In genomic region chr3:196968233-196969000, GRCh38 we compare ENCODE assay signal across 7 cellular contexts. TPM values are rescaled to one million over a fixed set of nuclear protein-coding genes. Genes with fewer than 3 reads are reported as not detected.
DNase-seq lines count a peak whose midpoint lies in the region; ATAC-seq and TF ChIP-seq lines count a peak whose summit lies in the region.

Gene PIGZ (minus strand): TSS chr3:196968833. CDS start chr3:196952031, 16,802 bp downstream.

- 2 to 3% methylated on average over 80 of the region's 80 CpGs for WGBS in ectodermal cell, 2 experiments
- 1 to 3% methylated on average over 53 to 61 of the region's 80 CpGs for WGBS in mesodermal cell (ENCODE audit: insufficient coverage in 2 of 2), 2 experiments

- H3K4me1 Mint-ChIP-seq in IgD-negative memory B cell = peaks cover 10 to 14% (median 14%) of the 10 kb centered on the region in 3 donors

- DNase-seq in GM10266 (ENCODE audit: extremely low spot score) = peak; percentile 93
- no peak for DNase-seq in thoracic aorta (ENCODE audit: low spot score)

- ATAC-seq in GM21526 (IDR thresholded peaks at IDR 0.05; ENCODE audit: low FRiP score, unreplicated experiment) (peak; percentile 63), thoracic aorta (ENCODE audit: insufficient number of reproducible peaks, low FRiP score, low read depth) (peak; percentile 29)

- no peaks in the 10 kb centered on the region for H3K36me3 ChIP-seq in ectodermal cell (ENCODE audit: control insufficient read depth, insufficient read depth, low read length)
- no peaks in the 10 kb centered on the region for H3K36me3 ChIP-seq in mesodermal cell (ENCODE audit: control insufficient read depth, insufficient read depth, low read length)
- no peaks in the 10 kb centered on the region for H3K36me3 ChIP-seq in thoracic aorta

- TF ChIP-seq CTCF in GM10266 (IDR thresholded peaks at IDR 0.05; ENCODE audit: control insufficient read depth, insufficient read depth, low read depth, missing control alignments) (no peak), WI38 (IDR thresholded peaks at IDR 0.05; ENCODE audit: low read depth, low read length) (no peak), thoracic aorta (IDR thresholded peaks at IDR 0.05) (no peak)

- H3K27ac ChIP-seq in ectodermal cell (ENCODE audit: insufficient read depth, low read depth, low read length, poor library complexity, severe bottlenecking) (no peak within 1 kb of the TSS), mesodermal cell (ENCODE audit: low read depth, low read length, severe bottlenecking) (no peak within 1 kb of the TSS), thoracic aorta (peak within 1 kb of the TSS; percentile 41 to 47)

- H3K4me1 ChIP-seq in ectodermal cell (ENCODE audit: control insufficient read depth, insufficient read depth, low read length) (no peaks in the 10 kb centered on the region), mesodermal cell (ENCODE audit: control insufficient read depth, insufficient read depth, low read length, poor library complexity, severe bottlenecking) (peaks cover 6% of the 10 kb centered on the region), thoracic aorta (ENCODE audit: control insufficient read depth in 1 of 2, low read depth in 2 of 2) (peaks cover 7% of the 10 kb centered on the region in 2 donors)

- H3K4me3 Mint-ChIP-seq in IgD-negative memory B cell = peak within 1 kb of the TSS; percentile 83 to 91 (median 88)

- no peaks in the 10 kb centered on the region for H3K9me3 Mint-ChIP-seq in IgD-negative memory B cell

- no peaks in the 10 kb centered on the region for H3K27me3 Mint-ChIP-seq in IgD-negative memory B cell

- H3K27ac Mint-ChIP-seq in IgD-negative memory B cell = peak within 1 kb of the TSS in 1 of 3 donors; percentile 67

- H3K36me3 Mint-ChIP-seq in IgD-negative memory B cell = no peaks in the 10 kb centered on the region

- H3K4me3 ChIP-seq in WI38 (ENCODE audit: low read depth, low read length) (peak within 1 kb of the TSS; percentile 54), ectodermal cell (ENCODE audit: insufficient read depth, low read depth, low read length) (peak within 1 kb of the TSS; percentile 45), mesodermal cell (ENCODE audit: extremely low read depth, insufficient read depth, low read length, poor library complexity, severe bottlenecking) (peak within 1 kb of the TSS; percentile 58), thoracic aorta (peak within 1 kb of the TSS; percentile 97)

- no peaks in the 10 kb centered on the region for H3K9me3 ChIP-seq in ectodermal cell (ENCODE audit: control insufficient read depth, low read length)
- H3K9me3 ChIP-seq in mesodermal cell (ENCODE audit: control insufficient read depth, low read length) = peaks cover 5% of the 10 kb centered on the region
- no peaks in the 10 kb centered on the region for H3K9me3 ChIP-seq in thoracic aorta

- H3K27me3 ChIP-seq in ectodermal cell (ENCODE audit: control insufficient read depth, insufficient read depth, low read length, poor library complexity, severe bottlenecking) (peaks cover 79% of the 10 kb centered on the region), thoracic aorta (replicated peaks; ENCODE audit: insufficient read depth) (no peaks in the 10 kb centered on the region)

RNA-seq across cellular contexts. Expression of gene PIGZ, which starts in this region (rescaled TPM):
- 2.1 TPM for polyA plus RNA-seq in IgD-negative memory B cell
- polyA plus RNA-seq in ectodermal cell (2013, experiment 1 of 4) = 0.57 TPM
- 0.59 TPM for polyA plus RNA-seq in ectodermal cell (2013, experiment 2 of 4)
- 0.53 TPM for polyA plus RNA-seq in ectodermal cell (2013, experiment 3 of 4)
- 0.57 TPM for polyA plus RNA-seq in ectodermal cell (2013, experiment 4 of 4)
- 0.44 TPM for polyA plus RNA-seq in mesodermal cell (2013, experiment 1 of 2)
- 0.25 TPM for polyA plus RNA-seq in mesodermal cell (2013, experiment 2 of 2)
- total RNA-seq in thoracic aorta = 10 to 100 TPM; 11.0 to 17.4 TPM

Comparison
In these comparisons a context has a peak if more than half of its experiments do, and no peak if none do; other contexts are left out.
1. H3K4me3 ChIP-seq: peak in every context shown above with its lines; median percentile 97 in thoracic aorta; 58 in mesodermal cell; 54 in WI38; 45 in ectodermal cell.
2. H3K27ac ChIP-seq: peak in thoracic aorta (2 of 2); none in ectodermal cell (single experiment) and mesodermal cell (single experiment).